In the genomic region with DNA sequence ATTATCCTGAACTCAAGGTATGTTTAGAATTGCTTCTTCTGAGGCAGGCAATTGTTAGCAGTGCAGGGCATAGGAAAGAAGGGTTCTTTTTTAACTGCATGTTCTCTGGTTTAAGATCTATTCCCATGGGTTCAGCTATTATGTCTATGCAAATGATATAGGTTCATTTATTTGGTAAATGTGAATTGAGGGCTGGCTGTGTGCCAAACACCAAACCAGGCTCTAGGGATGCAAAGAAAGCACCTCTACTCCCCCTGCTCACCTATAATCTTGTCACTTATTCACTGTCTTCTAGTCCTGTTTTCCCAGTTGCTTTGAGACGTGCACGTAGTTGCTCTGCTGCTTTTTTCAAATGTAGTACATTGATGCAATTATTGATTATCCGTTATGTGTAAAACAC, we compare ENCODE assay signal across 8 cellular contexts. TPM values are rescaled to one million over a fixed set of nuclear protein-coding genes. Genes with fewer than 3 reads are reported as not detected.
DNase-seq lines count a peak whose midpoint lies in the region; ATAC-seq and TF ChIP-seq lines count a peak whose summit lies in the region.

No MANE protein-coding gene starts in this region.

- DNase-seq in GM12865 (ENCODE audit: low read depth) (no peak), SJCRH30 (no peak), fibroblast of pulmonary artery (ENCODE audit: low read depth) (no peak), gastrocnemius medialis (no peak), RWPE1 (ENCODE audit: low spot score) (no peak), NCI-H748 (lab: John Stamatoyannopoulos, UW; ENCODE audit: unreplicated experiment) (no peak)

- H3K27me3 ChIP-seq in SJCRH30 (no peaks in the 10 kb centered on the region), gastrocnemius medialis (no peaks in the 10 kb centered on the region)

- H3K9me3 ChIP-seq in SJCRH30 (replicated peaks) (no peaks in the 10 kb centered on the region), gastrocnemius medialis (no peaks in the 10 kb centered on the region)

- intact Hi-C loops in gastrocnemius medialis (cut with DNase I; ENCODE audit: low total_unique reads) = no loop called here

- H3K4me1 ChIP-seq in SJCRH30 = no peaks in the 10 kb centered on the region
- peaks cover 12 to 23% of the 10 kb centered on the region in 2 donors for H3K4me1 ChIP-seq in gastrocnemius medialis

- no peak for TF ChIP-seq CTCF in GM12865 (IDR thresholded peaks at IDR 0.05; ENCODE audit: insufficient read depth, low read depth, low read length, missing control alignments)
- no peak for TF ChIP-seq CTCF in fibroblast of pulmonary artery (IDR thresholded peaks at IDR 0.05; ENCODE audit: low read length, missing control alignments)
- no peak for TF ChIP-seq CTCF in gastrocnemius medialis (IDR thresholded peaks at IDR 0.05 in 4 of 5, conservative IDR thresholded peaks at IDR 0.05 in 1 of 5)
- TF ChIP-seq CTCF in RWPE1 (conservative IDR thresholded peaks at IDR 0.05; ENCODE audit: low read depth) = no peak

- no peaks in the 10 kb centered on the region for H3K36me3 ChIP-seq in SJCRH30
- H3K36me3 ChIP-seq in gastrocnemius medialis = no peaks in the 10 kb centered on the region

- H3K4me3 ChIP-seq in GM12865 (ENCODE audit: low read depth, low read length) = peak overlapping the region; percentile 81
- H3K4me3 ChIP-seq in SJCRH30 = peak overlapping the region; percentile 72
- H3K4me3 ChIP-seq in fibroblast of pulmonary artery (replicated peaks; ENCODE audit: low read depth, low read length) = peak overlapping the region; percentile 87
- H3K4me3 ChIP-seq in gastrocnemius medialis = peak overlapping the region; percentile 74 to 88 (median 82)

- no peak for TF ChIP-seq POLR2A in gastrocnemius medialis (IDR thresholded peaks at IDR 0.05)

- ATAC-seq in gastrocnemius medialis = no peak
- no peak for ATAC-seq in HG03460 (IDR thresholded peaks at IDR 0.05; ENCODE audit: unreplicated experiment)
- no peak for ATAC-seq in HG03045 (IDR thresholded peaks at IDR 0.05; ENCODE audit: unreplicated experiment)

- H3K27ac ChIP-seq in SJCRH30 = no peak overlapping the region
- H3K27ac ChIP-seq in gastrocnemius medialis = peak overlapping the region; percentile 79 to 85 (median 82)
- H3K27ac ChIP-seq in RWPE1 = no peak overlapping the region

- POLR2A ChIA-PET in RWPE1 (lab: Yijun Ruan, JAX; ENCODE audit: low non-redundant PET) = no interaction called here

- in situ Hi-C loops in gastrocnemius medialis (cut with MboI; ENCODE audit: low sequenced_read_pairs in 4 of 4) = no loop called here

- CTCF ChIA-PET in RWPE1 (lab: Yijun Ruan, JAX) = interaction anchor here (0.9 kb wide), 1 partner anchor 64 kb away, joined by 3 read pairs; no protein-coding TSS in a partner anchor

RNA-seq across cellular contexts. Expression of a gene that starts 0.7 kb away (rescaled TPM):
- total RNA-seq in SJCRH30 (2014; rRNA removed; shearing (Covaris generic)) = 9.8 and 10.0 TPM in 2 replicates
- 10 to 100 TPM; 15.5 to 25.0 (median 18.0) TPM for total RNA-seq in gastrocnemius medialis

Comparison
In these comparisons a context has a peak if more than half of its experiments do, and no peak if none do; other contexts are left out.
1. H3K27ac ChIP-seq: peak in gastrocnemius medialis (4 of 4); none in SJCRH30 (single experiment) and RWPE1 (single experiment).
2. Peak in every context shown above with its lines, with median percentiles within 50 percentile points of each other: H3K4me3 ChIP-seq.